In the genomic region with DNA sequence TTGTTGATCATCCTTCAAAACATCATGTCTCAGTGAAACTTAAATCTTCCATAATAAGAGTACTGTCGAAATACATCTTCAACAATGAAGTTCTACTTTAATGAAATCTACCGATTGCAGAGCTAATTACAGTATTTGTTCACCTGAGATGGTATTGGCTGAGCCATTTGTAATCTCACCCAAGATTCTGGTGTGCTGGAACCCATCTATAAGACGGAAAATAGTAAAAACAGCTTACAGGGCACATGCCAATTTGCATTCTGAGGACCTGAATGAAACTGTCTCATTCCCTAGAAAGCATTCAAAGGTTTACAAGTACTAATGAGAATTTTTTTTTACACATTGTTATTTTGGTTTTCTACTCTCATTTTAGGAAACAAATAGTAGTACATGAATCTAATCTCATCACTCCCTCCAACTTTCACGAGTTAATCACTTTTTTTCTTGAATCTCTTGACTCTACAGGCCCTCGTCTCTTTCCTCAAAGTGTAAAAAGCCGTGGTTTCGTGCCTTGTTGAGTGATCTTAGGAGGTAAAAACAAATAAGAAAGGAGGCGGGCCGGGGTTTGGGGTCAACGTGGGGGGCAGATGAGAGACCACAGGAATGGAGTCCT, we compare ENCODE assay signal across 7 cellular contexts. TPM values are rescaled to one million over a fixed set of nuclear protein-coding genes. Genes with fewer than 3 reads are reported as not detected.
DNase-seq lines count a peak whose midpoint lies in the region; TF ChIP-seq lines count a peak whose summit lies in the region.

No MANE protein-coding gene starts in this region.

- H3K36me3 Mint-ChIP-seq in activated T-helper 2 cell treated with anti-CD3 and anti-CD28 coated beads, Interferon-gamma antibody, Interleukin-2, Interleukin-4, amounts not matched to agents 10 μg/mL and 5 μg/mL and 100 μg/mL, durations not matched to agents 14 hours and 24 hours and 36 hours (ENCODE audit: low read depth), result peaks cover 34% of the 10 kb centered on the region
- peaks cover 0 to 9% (median 7%) of the 10 kb centered on the region in 3 donors for H3K36me3 Mint-ChIP-seq in immature natural killer cell

- peak overlapping the region; percentile 83 for H3K27ac Mint-ChIP-seq in activated T-helper 2 cell treated with anti-CD3 and anti-CD28 coated beads, Interferon-gamma antibody, Interleukin-2, Interleukin-4, amounts not matched to agents 10 μg/mL and 5 μg/mL and 100 μg/mL, durations not matched to agents 14 hours and 24 hours and 36 hours
- peak overlapping the region; percentile 6 to 84 (median 68) for H3K27ac Mint-ChIP-seq in immature natural killer cell

- peaks cover 50% of the 10 kb centered on the region for H3K4me1 Mint-ChIP-seq in activated T-helper 2 cell treated with anti-CD3 and anti-CD28 coated beads, Interferon-gamma antibody, Interleukin-2, Interleukin-4, amounts not matched to agents 10 μg/mL and 5 μg/mL and 100 μg/mL, durations not matched to agents 14 hours and 24 hours and 36 hours (ENCODE audit: low read depth)
- H3K4me1 Mint-ChIP-seq in immature natural killer cell, result peaks cover 16 to 48% of the 10 kb centered on the region in 2 donors

- intact Hi-C loops in activated T-helper 2 cell treated with anti-CD3 and anti-CD28 coated beads, Interferon-gamma antibody, Interleukin-2, Interleukin-4, amounts not matched to agents 10 μg/mL and 5 μg/mL and 100 μg/mL, durations not matched to agents 14 hours and 24 hours and 36 hours (cut with micrococcal nuclease), result loop anchor here (1.0 kb wide), 2 partner anchors 12 to 120 kb away; a partner anchor contains a TSS

- H3K4me3 Mint-ChIP-seq in activated T-helper 2 cell treated with anti-CD3 and anti-CD28 coated beads, Interferon-gamma antibody, Interleukin-2, Interleukin-4, amounts not matched to agents 10 μg/mL and 5 μg/mL and 100 μg/mL, durations not matched to agents 14 hours and 24 hours and 36 hours (ENCODE audit: low read depth), result peak overlapping the region; percentile 89
- peak overlapping the region; percentile 87 to 89 (median 87) for H3K4me3 Mint-ChIP-seq in immature natural killer cell

- no peaks in the 10 kb centered on the region for H3K27me3 Mint-ChIP-seq in activated T-helper 2 cell treated with anti-CD3 and anti-CD28 coated beads, Interferon-gamma antibody, Interleukin-2, Interleukin-4, amounts not matched to agents 10 μg/mL and 5 μg/mL and 100 μg/mL, durations not matched to agents 14 hours and 24 hours and 36 hours (ENCODE audit: low read depth)
- peaks cover 0 to 7% (median 4%) of the 10 kb centered on the region in 3 donors for H3K27me3 Mint-ChIP-seq in immature natural killer cell (ENCODE audit: low read depth in 3 of 3)

- peaks cover 7% of the 10 kb centered on the region for H3K9me3 Mint-ChIP-seq in activated T-helper 2 cell treated with anti-CD3 and anti-CD28 coated beads, Interferon-gamma antibody, Interleukin-2, Interleukin-4, amounts not matched to agents 10 μg/mL and 5 μg/mL and 100 μg/mL, durations not matched to agents 14 hours and 24 hours and 36 hours
- H3K9me3 Mint-ChIP-seq in immature natural killer cell, result no peaks in the 10 kb centered on the region

- DNase-seq in HT-29 (ENCODE audit: low spot score) (peak; percentile 42), immature natural killer cell (no peak), superior temporal gyrus (ENCODE audit: extremely low spot score) (peak; percentile 53), NCI-H2196 (lab: John Stamatoyannopoulos, UW; ENCODE audit: unreplicated experiment) (no peak), UCSD-AML1 (lab: John Stamatoyannopoulos, UW; ENCODE audit: unreplicated experiment) (no peak)
- no peak for DNase-seq in activated T-helper 2 cell treated with anti-CD3 and anti-CD28 coated beads, Interferon-gamma antibody, Interleukin-2, Interleukin-4, amounts not matched to agents 10 μg/mL and 5 μg/mL and 100 μg/mL, durations not matched to agents 14 hours and 24 hours and 36 hours (ENCODE audit: low spot score)

- peak overlapping the region; percentile 94 for H3K4me3 ChIP-seq in GM12875 (ENCODE audit: low read depth, low read length)

- no peak for TF ChIP-seq CTCF in GM12875 (IDR thresholded peaks at IDR 0.05; ENCODE audit: borderline replicate concordance, insufficient read depth, low read depth, low read length)

RNA-seq across cellular contexts. Expression of a gene that starts 1.0 kb away (rescaled TPM):
- 17.4 and 22.4 TPM in 2 replicates for total RNA-seq in HT-29 (2014; rRNA removed; shearing (Covaris generic))
- 18.7 and 20.2 TPM in 2 replicates for total RNA-seq in activated T-helper 2 cell treated with anti-CD3 and anti-CD28 coated beads, Interferon-gamma antibody, Interleukin-2, Interleukin-4, amounts not matched to agents 10 μg/mL and 5 μg/mL and 100 μg/mL, durations not matched to agents 14 hours and 24 hours and 36 hours
- 1 to 10 TPM; 2.0 to 5.8 (median 3.2) TPM for polyA plus RNA-seq in immature natural killer cell

RNA-seq across cellular contexts. Expression of a gene that starts 1.0 kb away (rescaled TPM):
- 12.5 and 12.6 TPM in 2 replicates for total RNA-seq in HT-29 (2014; rRNA removed; shearing (Covaris generic))
- total RNA-seq in activated T-helper 2 cell treated with anti-CD3 and anti-CD28 coated beads, Interferon-gamma antibody, Interleukin-2, Interleukin-4, amounts not matched to agents 10 μg/mL and 5 μg/mL and 100 μg/mL, durations not matched to agents 14 hours and 24 hours and 36 hours, result 15.1 and 17.5 TPM in 2 replicates
- polyA plus RNA-seq in immature natural killer cell, result 10 to 100 TPM; 13.5 to 20.8 (median 14.1) TPM

RNA-seq across cellular contexts. Expression of a gene that starts 12.9 kb away (rescaled TPM):
- total RNA-seq in HT-29 (2014; rRNA removed; shearing (Covaris generic)), result not detected in 2 replicates
- not detected in 2 replicates for total RNA-seq in activated T-helper 2 cell treated with anti-CD3 and anti-CD28 coated beads, Interferon-gamma antibody, Interleukin-2, Interleukin-4, amounts not matched to agents 10 μg/mL and 5 μg/mL and 100 μg/mL, durations not matched to agents 14 hours and 24 hours and 36 hours
- polyA plus RNA-seq in immature natural killer cell, result not detected

Comparison
In these comparisons a context has a peak if more than half of its experiments do, and no peak if none do; other contexts are left out.
1. DNase-seq: peak in HT-29 (single experiment) and superior temporal gyrus (single experiment); none in activated T-helper 2 cell treated with anti-CD3 and anti-CD28 coated beads, Interferon-gamma antibody, Interleukin-2, Interleukin-4, amounts not matched to agents 10 μg/mL and 5 μg/mL and 100 μg/mL, durations not matched to agents 14 hours and 24 hours and 36 hours (single experiment), immature natural killer cell (0 of 3), NCI-H2196 (single experiment) and UCSD-AML1 (single experiment).